Comparison of ENCODE assay signal across 1 cellular context in genomic region chr1:23867953-23868847, GRCh38.
A peak's percentile ranks its signal among the peaks of the same experiment; 100 is the strongest.
TF ChIP-seq lines count a peak whose summit lies in the region.

TSS of gene FUCA1 (minus strand) at chr1:23868290. CDS start at chr1:23868286, 4 bp downstream.

TF ChIP-seq in K562, 482 proteins besides CTCF, POLR2A, EP300 and RAD21 (continued from another document and continues in another):
- TF ChIP-seq, protein P1, sequence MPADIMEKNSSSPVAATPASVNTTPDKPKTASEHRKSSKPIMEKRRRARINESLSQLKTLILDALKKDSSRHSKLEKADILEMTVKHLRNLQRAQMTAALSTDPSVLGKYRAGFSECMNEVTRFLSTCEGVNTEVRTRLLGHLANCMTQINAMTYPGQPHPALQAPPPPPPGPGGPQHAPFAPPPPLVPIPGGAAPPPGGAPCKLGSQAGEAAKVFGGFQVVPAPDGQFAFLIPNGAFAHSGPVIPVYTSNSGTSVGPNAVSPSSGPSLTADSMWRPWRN (IDR thresholded peaks at IDR 0.05; ENCODE audit: low read depth): no peak
- TF ChIP-seq BRCA1 (IDR thresholded peaks at IDR 0.05) (no peak), BRCA1 (CRISPR knock-in tag; IDR thresholded peaks at IDR 0.05) (no peak), MCM5 (IDR thresholded peaks at IDR 0.05; ENCODE audit: low read depth) (no peak), SRSF9 (IDR thresholded peaks at IDR 0.05; ENCODE audit: borderline replicate concordance, low read depth, low read length) (no peak), KDM5B (IDR thresholded peaks at IDR 0.05; ENCODE audit: insufficient replicate concordance, low read depth, low read length) (peak; percentile 69), ELF1 (tag; IDR thresholded peaks at IDR 0.05) (peak; percentile 75), KDM2B (CRISPR knock-in tag; IDR thresholded peaks at IDR 0.05) (peak; percentile 70; the same call in 1 of the 2 replicates), JUND (IDR thresholded peaks at IDR 0.05; ENCODE audit: borderline replicate concordance, low read depth, low read length) (peak; percentile 69), JUND (tag; IDR thresholded peaks at IDR 0.05; ENCODE audit: borderline replicate concordance, low read depth, low read length) (peak; percentile 19; the same call in 1 of the 3 replicates), TAF1 (IDR thresholded peaks at IDR 0.05; ENCODE audit: control insufficient read depth, extremely low read depth, insufficient read depth, low read length, severe bottlenecking) (peak; percentile 45), ESRRA (IDR thresholded peaks at IDR 0.05; ENCODE audit: borderline replicate concordance, low read depth) (peak; percentile 86), NFATC3 (IDR thresholded peaks at IDR 0.05) (0 out of 2 replicates have a peak, but pooled peaks have one; percentile 56), RNF219 (CRISPR knock-in tag; IDR thresholded peaks at IDR 0.05) (no peak), TBL1XR1 (IDR thresholded peaks at IDR 0.05; ENCODE audit: low read length in 2 of 2) (0 out of 4 replicates have a peak, but pooled peaks of 1 of the 2 experiments have one; percentile 51), CBX8 (IDR thresholded peaks at IDR 0.05; ENCODE audit: borderline replicate concordance, extremely low read depth, low read depth, low read length, poor library complexity, severe bottlenecking) (no peak), SMARCA4 (IDR thresholded peaks at IDR 0.05) (0 out of 2 replicates have a peak, but pooled peaks have one; percentile 21), CBX1 (IDR thresholded peaks at IDR 0.05; ENCODE audit: low read depth) (no peak), NFE2 (IDR thresholded peaks at IDR 0.05; ENCODE audit: low read depth) (no peak), IRF2 (CRISPR knock-in tag; IDR thresholded peaks at IDR 0.05) (no peak), TARDBP (IDR thresholded peaks at IDR 0.05) (no peak), POLR2G (IDR thresholded peaks at IDR 0.05; ENCODE audit: low read depth, low read length) (peak; percentile 90), MTA1 (IDR thresholded peaks at IDR 0.05; ENCODE audit: borderline replicate concordance) (peak; percentile 16; the same call in 1 of the 2 replicates), JUNB (CRISPR knock-in tag; conservative IDR thresholded peaks at IDR 0.05) (no peak; the same call in 1 of the 2 replicates), NR2C1 (IDR thresholded peaks at IDR 0.05) (0 out of 2 replicates have a peak, but pooled peaks have one; percentile 36), NR2C1 (tag; IDR thresholded peaks at IDR 0.05) (no peak), SMARCA5 (IDR thresholded peaks at IDR 0.05) (peak; percentile 21; the same call in 1 of the 2 replicates), NFXL1 (CRISPR knock-in tag; IDR thresholded peaks at IDR 0.05) (0 out of 2 replicates have a peak, but pooled peaks have one; percentile 57), CHD7 (IDR thresholded peaks at IDR 0.05; ENCODE audit: low read depth, low read length) (no peak)
- TF ChIP-seq, protein P2, sequence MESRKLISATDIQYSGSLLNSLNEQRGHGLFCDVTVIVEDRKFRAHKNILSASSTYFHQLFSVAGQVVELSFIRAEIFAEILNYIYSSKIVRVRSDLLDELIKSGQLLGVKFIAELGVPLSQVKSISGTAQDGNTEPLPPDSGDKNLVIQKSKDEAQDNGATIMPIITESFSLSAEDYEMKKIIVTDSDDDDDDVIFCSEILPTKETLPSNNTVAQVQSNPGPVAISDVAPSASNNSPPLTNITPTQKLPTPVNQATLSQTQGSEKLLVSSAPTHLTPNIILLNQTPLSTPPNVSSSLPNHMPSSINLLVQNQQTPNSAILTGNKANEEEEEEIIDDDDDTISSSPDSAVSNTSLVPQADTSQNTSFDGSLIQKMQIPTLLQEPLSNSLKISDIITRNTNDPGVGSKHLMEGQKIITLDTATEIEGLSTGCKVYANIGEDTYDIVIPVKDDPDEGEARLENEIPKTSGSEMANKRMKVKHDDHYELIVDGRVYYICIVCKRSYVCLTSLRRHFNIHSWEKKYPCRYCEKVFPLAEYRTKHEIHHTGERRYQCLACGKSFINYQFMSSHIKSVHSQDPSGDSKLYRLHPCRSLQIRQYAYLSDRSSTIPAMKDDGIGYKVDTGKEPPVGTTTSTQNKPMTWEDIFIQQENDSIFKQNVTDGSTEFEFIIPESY (CRISPR knock-in tag; IDR thresholded peaks at IDR 0.05): peak; percentile 81
- TF ChIP-seq, protein P3, sequence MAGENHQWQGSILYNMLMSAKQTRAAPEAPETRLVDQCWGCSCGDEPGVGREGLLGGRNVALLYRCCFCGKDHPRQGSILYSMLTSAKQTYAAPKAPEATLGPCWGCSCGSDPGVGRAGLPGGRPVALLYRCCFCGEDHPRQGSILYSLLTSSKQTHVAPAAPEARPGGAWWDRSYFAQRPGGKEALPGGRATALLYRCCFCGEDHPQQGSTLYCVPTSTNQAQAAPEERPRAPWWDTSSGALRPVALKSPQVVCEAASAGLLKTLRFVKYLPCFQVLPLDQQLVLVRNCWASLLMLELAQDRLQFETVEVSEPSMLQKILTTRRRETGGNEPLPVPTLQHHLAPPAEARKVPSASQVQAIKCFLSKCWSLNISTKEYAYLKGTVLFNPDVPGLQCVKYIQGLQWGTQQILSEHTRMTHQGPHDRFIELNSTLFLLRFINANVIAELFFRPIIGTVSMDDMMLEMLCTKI (IDR thresholded peaks at IDR 0.05; ENCODE audit: partially characterized antibody): no peak
- TF ChIP-seq, protein P4, sequence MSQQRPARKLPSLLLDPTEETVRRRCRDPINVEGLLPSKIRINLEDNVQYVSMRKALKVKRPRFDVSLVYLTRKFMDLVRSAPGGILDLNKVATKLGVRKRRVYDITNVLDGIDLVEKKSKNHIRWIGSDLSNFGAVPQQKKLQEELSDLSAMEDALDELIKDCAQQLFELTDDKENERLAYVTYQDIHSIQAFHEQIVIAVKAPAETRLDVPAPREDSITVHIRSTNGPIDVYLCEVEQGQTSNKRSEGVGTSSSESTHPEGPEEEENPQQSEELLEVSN (IDR thresholded peaks at IDR 0.05; ENCODE audit: borderline replicate concordance in 1 of 2, extremely low read depth in 1 of 2, insufficient read depth in 1 of 2, insufficient read length in 1 of 2, low read depth in 1 of 2, low read length in 1 of 2, poor library complexity in 1 of 2, severe bottlenecking in 1 of 2): peak in 1 of 2 experiments; percentile 33
- TF ChIP-seq, protein P5, sequence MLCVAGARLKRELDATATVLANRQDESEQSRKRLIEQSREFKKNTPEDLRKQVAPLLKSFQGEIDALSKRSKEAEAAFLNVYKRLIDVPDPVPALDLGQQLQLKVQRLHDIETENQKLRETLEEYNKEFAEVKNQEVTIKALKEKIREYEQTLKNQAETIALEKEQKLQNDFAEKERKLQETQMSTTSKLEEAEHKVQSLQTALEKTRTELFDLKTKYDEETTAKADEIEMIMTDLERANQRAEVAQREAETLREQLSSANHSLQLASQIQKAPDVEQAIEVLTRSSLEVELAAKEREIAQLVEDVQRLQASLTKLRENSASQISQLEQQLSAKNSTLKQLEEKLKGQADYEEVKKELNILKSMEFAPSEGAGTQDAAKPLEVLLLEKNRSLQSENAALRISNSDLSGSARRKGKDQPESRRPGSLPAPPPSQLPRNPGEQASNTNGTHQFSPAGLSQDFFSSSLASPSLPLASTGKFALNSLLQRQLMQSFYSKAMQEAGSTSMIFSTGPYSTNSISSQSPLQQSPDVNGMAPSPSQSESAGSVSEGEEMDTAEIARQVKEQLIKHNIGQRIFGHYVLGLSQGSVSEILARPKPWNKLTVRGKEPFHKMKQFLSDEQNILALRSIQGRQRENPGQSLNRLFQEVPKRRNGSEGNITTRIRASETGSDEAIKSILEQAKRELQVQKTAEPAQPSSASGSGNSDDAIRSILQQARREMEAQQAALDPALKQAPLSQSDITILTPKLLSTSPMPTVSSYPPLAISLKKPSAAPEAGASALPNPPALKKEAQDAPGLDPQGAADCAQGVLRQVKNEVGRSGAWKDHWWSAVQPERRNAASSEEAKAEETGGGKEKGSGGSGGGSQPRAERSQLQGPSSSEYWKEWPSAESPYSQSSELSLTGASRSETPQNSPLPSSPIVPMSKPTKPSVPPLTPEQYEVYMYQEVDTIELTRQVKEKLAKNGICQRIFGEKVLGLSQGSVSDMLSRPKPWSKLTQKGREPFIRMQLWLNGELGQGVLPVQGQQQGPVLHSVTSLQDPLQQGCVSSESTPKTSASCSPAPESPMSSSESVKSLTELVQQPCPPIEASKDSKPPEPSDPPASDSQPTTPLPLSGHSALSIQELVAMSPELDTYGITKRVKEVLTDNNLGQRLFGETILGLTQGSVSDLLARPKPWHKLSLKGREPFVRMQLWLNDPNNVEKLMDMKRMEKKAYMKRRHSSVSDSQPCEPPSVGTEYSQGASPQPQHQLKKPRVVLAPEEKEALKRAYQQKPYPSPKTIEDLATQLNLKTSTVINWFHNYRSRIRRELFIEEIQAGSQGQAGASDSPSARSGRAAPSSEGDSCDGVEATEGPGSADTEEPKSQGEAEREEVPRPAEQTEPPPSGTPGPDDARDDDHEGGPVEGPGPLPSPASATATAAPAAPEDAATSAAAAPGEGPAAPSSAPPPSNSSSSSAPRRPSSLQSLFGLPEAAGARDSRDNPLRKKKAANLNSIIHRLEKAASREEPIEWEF (CRISPR knock-in tag; IDR thresholded peaks at IDR 0.05): no peak
